ENCODE assay signal across 18 cellular contexts in the genomic region with DNA sequence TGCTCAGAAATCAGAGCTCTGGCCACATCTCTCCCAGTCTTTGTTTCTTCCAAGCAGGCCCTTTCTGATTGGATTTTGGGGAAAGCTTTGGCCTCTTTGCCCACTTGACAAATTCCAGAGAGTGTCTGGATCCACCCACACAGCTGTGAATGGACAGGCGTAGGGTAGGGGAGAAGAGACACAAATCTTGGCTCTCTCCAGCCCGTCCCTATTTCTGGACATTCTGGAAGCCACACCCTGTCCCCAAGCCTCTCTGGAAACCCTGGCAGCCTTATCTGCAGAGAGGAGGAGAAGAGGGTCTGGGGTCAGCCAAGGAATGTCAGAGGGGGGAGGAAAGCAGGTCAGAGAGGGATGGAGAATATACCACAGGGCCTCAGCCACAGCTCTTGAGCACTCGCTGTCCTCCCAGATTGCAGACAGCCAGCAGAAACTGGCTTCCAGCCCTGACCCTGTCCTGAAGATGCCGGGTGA. TPM values are rescaled to one million over a fixed set of nuclear protein-coding genes. Genes with fewer than 3 reads are reported as not detected.
DNase-seq lines count a peak whose midpoint lies in the region; ATAC-seq and TF ChIP-seq lines count a peak whose summit lies in the region.
"Had no signal": no experiment of that assay in that cellular context is flagged by ENCODE, and none has a peak within 500 bp of the region (broad histone marks: within the 10 kb centered on the region; RNA-seq: fewer than 3 reads in every experiment).

No MANE protein-coding gene starts in this region.

- no peak; the same call in 1 of the 2 replicates for ATAC-seq in HCT116
- ATAC-seq in GM18870 (IDR thresholded peaks at IDR 0.05; ENCODE audit: unreplicated experiment) = no peak
- no peak for ATAC-seq in GM19395 (IDR thresholded peaks at IDR 0.05; ENCODE audit: unreplicated experiment)

- no peak for TF ChIP-seq RAD21 in HCT116 (IDR thresholded peaks at IDR 0.05; ENCODE audit: low read depth)

- H3K27ac ChIP-seq in HCT116 (ENCODE audit: low read depth, low read length) (no peak overlapping the region), esophagus muscularis mucosa (replicated peaks in 1 of 4) (peak overlapping the region; percentile 63 to 83 (median 80)), mesenchymal stem cell (ENCODE audit: low read length, poor library complexity, severe bottlenecking) (no peak overlapping the region), subcutaneous abdominal adipose tissue (ENCODE audit: low read depth, low read length) (peak overlapping the region; percentile 60)
- H3K27ac ChIP-seq: neutrophil had no signal

- TF ChIP-seq CTCF in HCT116 (IDR thresholded peaks at IDR 0.05 in 2 of 3, conservative IDR thresholded peaks at IDR 0.05 in 1 of 3; ENCODE audit: borderline replicate concordance in 1 of 3, insufficient read depth in 1 of 3, low read depth in 2 of 3, low read length in 2 of 3) (no peak), esophagus muscularis mucosa (IDR thresholded peaks at IDR 0.05) (no peak)

- H2BK120ac ChIP-seq in mesenchymal stem cell (ENCODE audit: low read depth, low read length) = no peak overlapping the region

- H4K8ac ChIP-seq in mesenchymal stem cell (ENCODE audit: low read length) = no peak overlapping the region

- no peak overlapping the region for H2AK5ac ChIP-seq in mesenchymal stem cell (ENCODE audit: low read length, severe bottlenecking)

- H2BK12ac ChIP-seq in mesenchymal stem cell (ENCODE audit: low read length in 2 of 2) = no peak overlapping the region

- H3K79me1 ChIP-seq in mesenchymal stem cell (replicated peaks; ENCODE audit: low read length, poor library complexity, severe bottlenecking) = no peaks in the 10 kb centered on the region

- no peaks in the 10 kb centered on the region for H4K20me1 ChIP-seq in HCT116 (ENCODE audit: insufficient read depth)

- no peaks in the 10 kb centered on the region for H3K79me2 ChIP-seq in HCT116 (ENCODE audit: insufficient read depth, low read length)

- no peak overlapping the region for H2BK5ac ChIP-seq in mesenchymal stem cell (ENCODE audit: low read depth, low read length, poor library complexity, severe bottlenecking)

- H3K4me3 ChIP-seq in HCT116 (replicated peaks in 1 of 2; ENCODE audit: low read depth in 1 of 2, low read length in 2 of 2) = no peak overlapping the region
- no peak overlapping the region for H3K4me3 ChIP-seq in esophagus muscularis mucosa
- no peak overlapping the region for H3K4me3 ChIP-seq in mesenchymal stem cell (ENCODE audit: insufficient read depth in 1 of 2, low read depth in 1 of 2, low read length in 2 of 2)
- no peak overlapping the region for H3K4me3 ChIP-seq in subcutaneous abdominal adipose tissue (ENCODE audit: low read depth in 1 of 5, low read length in 5 of 5)

- H3K18ac ChIP-seq in mesenchymal stem cell (ENCODE audit: low read depth in 1 of 2, low read length in 2 of 2) = no peak overlapping the region

- POLR2A ChIA-PET in HCT116 (lab: Charles Lee) = no interaction called here

- H4K91ac ChIP-seq in mesenchymal stem cell (ENCODE audit: low read length) = no peak overlapping the region

- no peaks in the 10 kb centered on the region for H3K9me3 ChIP-seq in HCT116 (ENCODE audit: control insufficient read depth in 1 of 2, insufficient read depth in 1 of 2, low read depth in 1 of 2, low read length in 2 of 2)
- H3K9me3 ChIP-seq in esophagus muscularis mucosa = no peaks in the 10 kb centered on the region
- H3K9me3 ChIP-seq in mesenchymal stem cell (ENCODE audit: control insufficient read depth, low read length) = no peaks in the 10 kb centered on the region
- H3K9me3 ChIP-seq in subcutaneous abdominal adipose tissue (ENCODE audit: control insufficient read depth in 5 of 5, low read length in 5 of 5) = no peaks in the 10 kb centered on the region
- H3K9me3 ChIP-seq: neutrophil had no signal

- H3K9ac ChIP-seq in HCT116 (ENCODE audit: low read length) (no peak overlapping the region), mesenchymal stem cell (ENCODE audit: low read length) (peak overlapping the region; percentile 87), subcutaneous abdominal adipose tissue (ENCODE audit: low read length in 5 of 5) (no peak overlapping the region)

- WGBS in esophagus muscularis mucosa = 22% methylated on average over 4 of the region's 4 CpGs
- 97% methylated on average over 2 of the region's 4 CpGs for WGBS in mesenchymal stem cell

- intact Hi-C loops in HCT116 (cut with micrococcal nuclease) (no loop called here), esophagus muscularis mucosa (cut with DNase I) (no loop called here)

- no peak for DNase-seq in HCT116 (ENCODE audit: low read depth, low spot score)
- DNase-seq in esophagus muscularis mucosa (ENCODE audit: extremely low spot score) = no peak
- DNase-seq in mesenchymal stem cell = no peak
- no peak for DNase-seq in DMS53 treated with DMSO at 0.1 percent for 48 hours (lab: John Stamatoyannopoulos, UW; ENCODE audit: unreplicated experiment)
- DNase-seq in NCI-H1417 treated with DMSO at 0.1 percent for 48 hours (lab: John Stamatoyannopoulos, UW) = no peak
- DNase-seq: activated CD4-positive, alpha-beta T cell treated with anti-CD3 and anti-CD28 coated beads for 1 hour; activated CD8-positive, alpha-beta memory T cell treated with anti-CD3 and anti-CD28 coated beads, Interleukin-2, amount 50 U/mL, for 48 hours; activated naive CD4-positive, alpha-beta T cell treated with anti-CD3 and anti-CD28 coated beads, Interleukin-2, amount 50 U/mL, for 16 hours; GF-D8; mesendoderm; NCI-H1092 treated with DMSO at 0.1 percent for 48 hours; NCI-H345; T-helper 9 cell had no signal

- no peak overlapping the region for H3K23ac ChIP-seq in mesenchymal stem cell (ENCODE audit: low read length in 2 of 2)

- CTCF ChIA-PET in HCT116 (lab: Charles Lee) = no interaction called here

- BruUV-seq in HCT116 (replicated peaks; lab: Mats Ljungman, UMichigan) = no TSS peak

- H3K9me2 ChIP-seq in HCT116 (ENCODE audit: insufficient read depth) = no peaks in the 10 kb centered on the region

- H3K14ac ChIP-seq in mesenchymal stem cell (ENCODE audit: low read length in 2 of 2) = no peak overlapping the region

- no peak overlapping the region for H2BK15ac ChIP-seq in mesenchymal stem cell (ENCODE audit: low read depth, poor library complexity, severe bottlenecking)

- no peak overlapping the region for H3K4ac ChIP-seq in mesenchymal stem cell (ENCODE audit: low read depth in 1 of 2, low read length in 2 of 2)

- no peaks in the 10 kb centered on the region for H3K36me3 ChIP-seq in HCT116 (ENCODE audit: control insufficient read depth in 1 of 2, insufficient read depth in 2 of 2, low read length in 2 of 2)
- H3K36me3 ChIP-seq in esophagus muscularis mucosa = no peaks in the 10 kb centered on the region
- no peaks in the 10 kb centered on the region for H3K36me3 ChIP-seq in mesenchymal stem cell (ENCODE audit: control insufficient read depth in 1 of 2, insufficient read depth in 2 of 2, low read depth in 1 of 2, low read length in 2 of 2)
- no peaks in the 10 kb centered on the region for H3K36me3 ChIP-seq in subcutaneous abdominal adipose tissue (ENCODE audit: control insufficient read depth in 5 of 5, insufficient read depth in 5 of 5, low read length in 5 of 5)
- H3K36me3 ChIP-seq: neutrophil had no signal

- H2AFZ ChIP-seq in HCT116 (ENCODE audit: low read depth, low read length, poor library complexity, severe bottlenecking) (no peak overlapping the region), mesenchymal stem cell (ENCODE audit: low read depth, low read length) (no peak overlapping the region)

- H3K4me2 ChIP-seq in HCT116 (ENCODE audit: low read length) = peak overlapping the region; percentile 36; the same call in 1 of the 2 replicates
- no peak overlapping the region for H3K4me2 ChIP-seq in mesenchymal stem cell (ENCODE audit: low read length, poor library complexity, severe bottlenecking)

- no peak for TF ChIP-seq POLR2A in HCT116 (IDR thresholded peaks at IDR 0.05; ENCODE audit: borderline replicate concordance, extremely low read depth, insufficient read depth, insufficient read length)
- no peak for TF ChIP-seq POLR2A in esophagus muscularis mucosa (IDR thresholded peaks at IDR 0.05; ENCODE audit: low read depth)

- RAD21 ChIA-PET in HCT116 (lab: Charles Lee; ENCODE audit: low non-redundant PET in 1 of 2, low total read pairs in 2 of 2, uncharacterized antibody in 2 of 2, unreplicated experiment in 2 of 2) = no interaction called here

- no peaks in the 10 kb centered on the region for H3K27me3 ChIP-seq in HCT116 (ENCODE audit: insufficient read depth, low read length)
- no peaks in the 10 kb centered on the region for H3K27me3 ChIP-seq in esophagus muscularis mucosa
- H3K27me3 ChIP-seq in mesenchymal stem cell (ENCODE audit: control insufficient read depth in 1 of 2, insufficient read depth in 1 of 2, low read length in 2 of 2) = peaks cover 12 to 67% of the 10 kb centered on the region in 2 experiments
- peaks cover 0 to 3% (median 0%) of the 10 kb centered on the region in 5 donors for H3K27me3 ChIP-seq in subcutaneous abdominal adipose tissue (ENCODE audit: control insufficient read depth in 5 of 5, insufficient read depth in 4 of 5, low read length in 5 of 5)
- H3K27me3 ChIP-seq: neutrophil had no signal

- H3K4me1 ChIP-seq in HCT116 (ENCODE audit: control insufficient read depth in 1 of 2, insufficient read depth in 2 of 2, low read length in 2 of 2) (peaks cover 0 to 12% of the 10 kb centered on the region in 2 experiments; a peak in 2 of 4 replicates), esophagus muscularis mucosa (peaks cover 13 to 55% (median 45%) of the 10 kb centered on the region in 4 donors), mesenchymal stem cell (ENCODE audit: control insufficient read depth, insufficient read depth, low read depth, low read length) (peaks cover 4% of the 10 kb centered on the region), subcutaneous abdominal adipose tissue (ENCODE audit: control insufficient read depth in 5 of 5, insufficient read depth in 5 of 5, low read length in 5 of 5) (peaks cover 0 to 45% (median 41%) of the 10 kb centered on the region in 5 donors)

- no peak for TF ChIP-seq EP300 in esophagus muscularis mucosa (IDR thresholded peaks at IDR 0.05)

TF ChIP-seq in HCT116, 20 proteins besides CTCF, POLR2A, EP300 and RAD21 (continues in another document):
- TF ChIP-seq CBX3 (IDR thresholded peaks at IDR 0.05; ENCODE audit: low read depth) = no peak
- no peak for TF ChIP-seq ZNF274 (IDR thresholded peaks at IDR 0.05; ENCODE audit: low read depth, low read length)
- no peak for TF ChIP-seq POLR2AphosphoS5 (IDR thresholded peaks at IDR 0.05; ENCODE audit: low read depth, low read length)
- no peak for TF ChIP-seq TCF7L2 (IDR thresholded peaks at IDR 0.05; ENCODE audit: borderline replicate concordance, extremely low read depth, insufficient read depth, insufficient read length)
- TF ChIP-seq EZH2phosphoT487 (IDR thresholded peaks at IDR 0.05; ENCODE audit: borderline replicate concordance) = no peak
- TF ChIP-seq, protein P1, sequence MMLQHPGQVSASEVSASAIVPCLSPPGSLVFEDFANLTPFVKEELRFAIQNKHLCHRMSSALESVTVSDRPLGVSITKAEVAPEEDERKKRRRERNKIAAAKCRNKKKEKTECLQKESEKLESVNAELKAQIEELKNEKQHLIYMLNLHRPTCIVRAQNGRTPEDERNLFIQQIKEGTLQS (IDR thresholded peaks at IDR 0.05) = no peak

RNA-seq across cellular contexts. Expression of gene WNT11, which starts 59.5 kb away (rescaled TPM):
- total RNA-seq in HCT116 (2021; ENCODE audit: unreplicated experiment) (1.9 TPM), esophagus muscularis mucosa (10 to 100 TPM in 2 of 4 donors, 1 to 10 TPM in 2; 3.7 to 11.0 (median 7.7) TPM)
- polyA plus RNA-seq in HCT116 (2012) = 0.61 and 1.3 TPM in 2 replicates
- polyA plus RNA-seq in mesenchymal stem cell (2013, experiment 1 of 2) = not detected
- not detected for polyA plus RNA-seq in mesenchymal stem cell (2013, experiment 2 of 2)
- total RNA-seq: bronchial epithelial cell had no signal

Comparison
In these comparisons a context has a peak if more than half of its experiments do, and no peak if none do; other contexts are left out.
1. H3K27ac ChIP-seq: peak in esophagus muscularis mucosa (4 of 4) and subcutaneous abdominal adipose tissue (single experiment); none in HCT116 (single experiment) and mesenchymal stem cell (single experiment).